Comparison of ENCODE assay signal across 31 cellular contexts in genomic region chr6:36269834-36270705, GRCh38. TPM values are rescaled to one million over a fixed set of nuclear protein-coding genes. Genes with fewer than 3 reads are reported as not detected.
DNase-seq lines count a peak whose midpoint lies in the region; ATAC-seq, FAIRE-seq and TF ChIP-seq lines count a peak whose summit lies in the region.
"Had no signal": no experiment of that assay in that cellular context is flagged by ENCODE, and none has a peak within 500 bp of the region (broad histone marks: within the 10 kb centered on the region; RNA-seq: fewer than 3 reads in every experiment).

Gene PNPLA1, plus strand, starts transcription at chr6:36270060. Its CDS starts 400 bp downstream, at chr6:36270460.

- TF ChIP-seq CTCF in HepG2 (CRISPR knock-in tag; IDR thresholded peaks at IDR 0.05), result no peak
- no peak for TF ChIP-seq CTCF in right lobe of liver (IDR thresholded peaks at IDR 0.05)
- TF ChIP-seq CTCF in K562 (IDR thresholded peaks at IDR 0.05 in 2 of 3, conservative IDR thresholded peaks at IDR 0.05 in 1 of 3; ENCODE audit: insufficient read depth in 2 of 3, low read depth in 1 of 3, low read length in 3 of 3), result no peak

- H2AFZ ChIP-seq in HepG2 (ENCODE audit: low read length) (no peak within 1 kb of the TSS), K562 (ENCODE audit: low read depth, low read length) (no peak within 1 kb of the TSS)
- H2AFZ ChIP-seq: GM23248 had no signal

- CTCF ChIA-PET in HepG2 (lab: Yijun Ruan, JAX; ENCODE audit: low intra/inter-chr PET ratio, low total read pairs) (no interaction called here), K562 (lab: Yijun Ruan, JAX; ENCODE audit: low intra/inter-chr PET ratio) (no interaction called here)

- H3K4me3 ChIP-seq in HepG2 (replicated peaks in 1 of 3; ENCODE audit: insufficient read depth in 1 of 3, low read depth in 2 of 3, low read length in 3 of 3) (no peak within 1 kb of the TSS), right lobe of liver (no peak within 1 kb of the TSS), K562 (no peak within 1 kb of the TSS)
- H3K4me3 ChIP-seq: GM12878, GM23248, lung, vagina had no signal

- H4K20me1 ChIP-seq in HepG2 (ENCODE audit: insufficient read depth, low read length), result no peaks in the 10 kb centered on the region
- 0 out of 2 replicates have a peak, but pooled peaks cover 5% of the 10 kb centered on the region for H4K20me1 ChIP-seq in K562 (replicated peaks; ENCODE audit: control insufficient read depth, insufficient read depth, low read length)

- no peaks in the 10 kb centered on the region for H3K4me1 ChIP-seq in HepG2 (ENCODE audit: insufficient read depth, low read length)
- no peaks in the 10 kb centered on the region for H3K4me1 ChIP-seq in right lobe of liver
- peaks cover 6 to 22% of the 10 kb centered on the region in 2 experiments; a peak in 4 of 5 replicates for H3K4me1 ChIP-seq in K562 (replicated peaks in 1 of 2; ENCODE audit: control insufficient read depth in 2 of 2, insufficient read depth in 2 of 2, low read length in 2 of 2)

- H3K36me3 Mint-ChIP-seq in activated naive CD8-positive, alpha-beta T cell treated with anti-CD3 and anti-CD28 coated beads for 36 hours, result peaks cover 1% of the 10 kb centered on the region

- ATAC-seq in HepG2 (peak; percentile 51), right lobe of liver (no peak), K562 (peak; percentile 43; the same call in 2 of the 3 replicates), GM19467 (IDR thresholded peaks at IDR 0.05; ENCODE audit: unreplicated experiment) (no peak)
- ATAC-seq: activated CD4-positive, CD25-positive, alpha-beta regulatory T cell treated with anti-CD3 and anti-CD28 coated beads, Interleukin-2, amount 50 U/mL, for 24 hours; activated CD8-positive, alpha-beta T cell treated with anti-CD3 and anti-CD28 coated beads for 36 hours; GM12878 had no signal

- in situ Hi-C loops in HepG2 (cut with HindIII; ENCODE audit: extremely low pct_ligation_motif_present, low pct_unique_long_range_greater_than_20kb) (no loop called here), K562 (cut with MboI) (no loop called here)

- no peak within 1 kb of the TSS for H3K4me2 ChIP-seq in HepG2 (ENCODE audit: low read depth, low read length)
- H3K4me2 ChIP-seq in K562 (ENCODE audit: insufficient read depth, low read length), result no peak within 1 kb of the TSS

- H3K9me1 ChIP-seq in K562 (ENCODE audit: control insufficient read depth, insufficient read depth, low read length), result no peaks in the 10 kb centered on the region

- TF ChIP-seq EP300 in HepG2 (IDR thresholded peaks at IDR 0.05; ENCODE audit: low read depth in 2 of 2, low read length in 2 of 2), result no peak
- TF ChIP-seq EP300 in HepG2 (CRISPR knock-in tag; IDR thresholded peaks at IDR 0.05; ENCODE audit: borderline replicate concordance), result no peak
- TF ChIP-seq EP300 in K562 (IDR thresholded peaks at IDR 0.05; ENCODE audit: low read length), result no peak

- H3K27me3 ChIP-seq in HepG2 (ENCODE audit: control insufficient read depth in 1 of 2, insufficient read depth in 2 of 2, low read length in 2 of 2) (peaks cover 3 to 62% of the 10 kb centered on the region in 2 experiments; a peak in 4 of 5 replicates), right lobe of liver (no peaks in the 10 kb centered on the region), K562 (ENCODE audit: control insufficient read depth in 2 of 2, insufficient read depth in 2 of 2, low read length in 2 of 2) (peaks cover 52 to 71% of the 10 kb centered on the region in 2 experiments)
- H3K27me3 ChIP-seq: vagina had no signal

- BruUV-seq in HepG2 (replicated peaks; lab: Mats Ljungman, UMichigan) (no TSS peak), K562 (replicated peaks; lab: Mats Ljungman, UMichigan) (no TSS peak)

- H3K27ac Mint-ChIP-seq in activated naive CD8-positive, alpha-beta T cell treated with anti-CD3 and anti-CD28 coated beads for 36 hours, result no peak within 1 kb of the TSS
- H3K27ac Mint-ChIP-seq: activated CD8-positive, alpha-beta T cell treated with anti-CD3 and anti-CD28 coated beads for 36 hours; activated T-cell treated with anti-CD3 and anti-CD28 coated beads, Interleukin-2, amount 50 U/mL, for 24 hours had no signal

- peaks cover 4% of the 10 kb centered on the region for H3K27me3 Mint-ChIP-seq in activated naive CD8-positive, alpha-beta T cell treated with anti-CD3 and anti-CD28 coated beads for 36 hours

- intact Hi-C loops in HepG2 (cut with micrococcal nuclease; ENCODE audit: unreplicated experiment) (no loop called here), right lobe of liver (cut with DNase I) (no loop called here), K562 (cut with micrococcal nuclease) (no loop called here)

- POLR2A ChIA-PET in HepG2 (lab: Yijun Ruan, JAX) (no interaction called here), K562 (lab: Yijun Ruan, JAX) (interaction anchor here (0.6 to 0.9 kb wide), 4 partner anchors 14 to 217 kb away, joined by 3 to 4 read pairs (median 3); no protein-coding TSS in a partner anchor)

- DNase-seq in HepG2 (ENCODE audit: low spot score), result no peak
- no peak for DNase-seq in right lobe of liver
- no peak for DNase-seq in K562 (ENCODE audit: extremely low read depth in 1 of 4, low spot score in 3 of 4)
- peak; percentile 55 for DNase-seq in iPS-NIHi7 (ENCODE audit: extremely low spot score)
- no peak for DNase-seq in stimulated activated CD4-positive, alpha-beta T cell treated with anti-CD3 and anti-CD28 coated beads, Interleukin-12 subunit alpha, Interleukin-12 subunit beta, amount 100 ng/mL, for 4 hours
- DNase-seq in activated naive CD8-positive, alpha-beta T cell treated with anti-CD3 and anti-CD28 coated beads for 36 hours, result no peak
- DNase-seq in NCI-H2081 (lab: John Stamatoyannopoulos, UW), result no peak
- DNase-seq: activated CD8-positive, alpha-beta T cell treated with anti-CD3 and anti-CD28 coated beads for 36 hours; activated naive CD4-positive, alpha-beta T cell; activated T-cell treated with anti-CD3 and anti-CD28 coated beads, Interleukin-2, amount 50 U/mL, for 24 hours; anterior cingulate cortex; GM23248; head of caudate nucleus; KG1; NCI-H1092 treated with DMSO at 0.1 percent for 48 hours; NCI-H2029 treated with DMSO at 0.1 percent for 48 hours; NCI-H524; RPMI8226; T1000 had no signal

- H3K27ac ChIP-seq in HepG2 (ENCODE audit: extremely low read length, insufficient read depth, low read length) (no peak within 1 kb of the TSS), right lobe of liver (no peak within 1 kb of the TSS), K562 (ENCODE audit: extremely low read depth, low read depth, low read length) (no peak within 1 kb of the TSS)
- H3K27ac ChIP-seq: GM23248, vagina had no signal

- H3K9ac ChIP-seq in HepG2 (ENCODE audit: insufficient read depth, low read depth, low read length), result no peak within 1 kb of the TSS
- H3K9ac ChIP-seq in K562 (ENCODE audit: insufficient read depth in 1 of 2, low read depth in 2 of 2, low read length in 2 of 2), result peak within 1 kb of the TSS in 1 of 2 experiments; percentile 57; a peak in 2 of 4 replicates
- H3K9ac ChIP-seq: GM23248 had no signal

- 0 out of 2 replicates have a peak, but pooled peaks cover 4% of the 10 kb centered on the region for H3K9me3 ChIP-seq in HepG2 (ENCODE audit: low read length)
- H3K9me3 ChIP-seq in right lobe of liver, result no peaks in the 10 kb centered on the region
- no peaks in the 10 kb centered on the region for H3K9me3 ChIP-seq in K562 (replicated peaks; ENCODE audit: control insufficient read depth, insufficient read depth, low read depth, low read length)

- TF ChIP-seq RAD21 in HepG2 (CRISPR knock-in tag; IDR thresholded peaks at IDR 0.05) (no peak), K562 (CRISPR knock-in tag; conservative IDR thresholded peaks at IDR 0.05 in 1 of 2, IDR thresholded peaks at IDR 0.05 in 1 of 2) (no peak)

- no peak within 1 kb of the TSS for H3K4me3 Mint-ChIP-seq in activated naive CD8-positive, alpha-beta T cell treated with anti-CD3 and anti-CD28 coated beads for 36 hours
- H3K4me3 Mint-ChIP-seq: activated CD8-positive, alpha-beta T cell treated with anti-CD3 and anti-CD28 coated beads for 36 hours; activated T-cell treated with anti-CD3 and anti-CD28 coated beads, Interleukin-2, amount 50 U/mL, for 24 hours had no signal

- TF ChIP-seq POLR2A in HepG2 (IDR thresholded peaks at IDR 0.05; ENCODE audit: insufficient read depth in 1 of 2, low read depth in 2 of 2, low read length in 2 of 2) (no peak), right lobe of liver (IDR thresholded peaks at IDR 0.05) (no peak), K562 (conservative IDR thresholded peaks at IDR 0.05) (no peak)

- H3K79me2 ChIP-seq in HepG2 (ENCODE audit: insufficient read depth, low read length) (no peaks in the 10 kb centered on the region), K562 (ENCODE audit: control insufficient read depth, insufficient read depth, low read length) (no peaks in the 10 kb centered on the region)

- 46% methylated on average over 24 of the region's 32 CpGs for WGBS in HepG2 (ENCODE audit: low lambda C conversion rate)
- 83% methylated on average over 7 of the region's 32 CpGs for WGBS in right lobe of liver (ENCODE audit: insufficient coverage, low coverage, low lambda C conversion rate, missing lambda C conversion rate)
- WGBS in K562 (ENCODE audit: insufficient coverage, low coverage, missing lambda C conversion rate), result 12% methylated on average over 32 of the region's 32 CpGs

- H3K36me3 ChIP-seq in HepG2 (replicated peaks in 1 of 2; ENCODE audit: control insufficient read depth in 1 of 2, insufficient read depth in 2 of 2, low read length in 2 of 2) (no peaks in the 10 kb centered on the region), right lobe of liver (no peaks in the 10 kb centered on the region), K562 (ENCODE audit: control insufficient read depth, insufficient read depth, low read length) (no peaks in the 10 kb centered on the region)
- H3K36me3 ChIP-seq: vagina had no signal

- FAIRE-seq in HepG2 (lab: Jason Lieb, UNC) (no peak), K562 (lab: Jason Lieb, UNC) (no peak)
- FAIRE-seq: A204.1, G401.6, GM12878 had no signal

- no peaks in the 10 kb centered on the region for H3K9me3 Mint-ChIP-seq in activated naive CD8-positive, alpha-beta T cell treated with anti-CD3 and anti-CD28 coated beads for 36 hours

- no peaks in the 10 kb centered on the region for H3K4me1 Mint-ChIP-seq in activated naive CD8-positive, alpha-beta T cell treated with anti-CD3 and anti-CD28 coated beads for 36 hours

RNA-seq across cellular contexts. Expression of gene PNPLA1, which starts in this region (rescaled TPM):
- total RNA-seq in HepG2 (2016; rRNA removed; fragmentation: Illumina TruSeq; extraction: Trizol) (not detected in 2 replicates), right lobe of liver (not detected), K562 (2014; rRNA removed) (0.27 TPM in 1 of 2 replicates, not detected in the other), K562 (2014; rRNA removed; fragmentation: Illumina TruSeq; extraction: Trizol) (0.04 TPM in 1 of 2 replicates, not detected in the other), K562 (2015; rRNA removed; fragmentation: Illumina TruSeq; extraction: Trizol) (0.14 TPM in 1 of 2 replicates, not detected in the other), K562 (2021) (0.11 and 0.13 TPM in 2 replicates)
- total RNA-seq in HepG2 (2016; cell fraction: cytosol; rRNA removed; fragmentation: Illumina TruSeq; extraction: Trizol; ENCODE audit: low read depth), result not detected in 2 replicates
- total RNA-seq in HepG2 (2016; cell fraction: insoluble cytoplasmic fraction; rRNA removed; fragmentation: Illumina TruSeq; extraction: Trizol), result not detected in 2 replicates
- total RNA-seq in HepG2 (2016; cell fraction: membrane; rRNA removed; fragmentation: Illumina TruSeq; extraction: Trizol), result not detected in 2 replicates
- not detected in 2 replicates for total RNA-seq in HepG2 (2016; cell fraction: nucleus; rRNA removed; fragmentation: Illumina TruSeq; extraction: Trizol)
- polyA plus RNA-seq in HepG2 (2011; rRNA removed) (not detected in 2 replicates), K562 (2011; rRNA removed) (not detected in 2 replicates), K562 (2014; fragmentation: Illumina TruSeq; extraction: Trizol) (0.16 and 0.17 TPM in 2 replicates), K562 (2014; fragmentation: Nextera tagmentation; extraction: Ambion mirVana) (under 1 TPM in 1 of 2 experiments, not detected in 1; 0.08 TPM), K562 (2014; rRNA removed) (0.07 and 0.22 TPM in 2 replicates)
- polyA plus RNA-seq in HepG2 (2011; cell fraction: cytosol; rRNA removed), result 0.04 TPM in 1 of 2 replicates, not detected in the other
- polyA plus RNA-seq in HepG2 (2011; cell fraction: nucleus; rRNA removed), result not detected in 2 replicates
- polyA plus RNA-seq in HepG2 (2012), result 0.05 TPM in 1 of 2 replicates, not detected in the other
- not detected in 2 replicates for polyA plus RNA-seq in HepG2 (2016; cell fraction: cytosol; fragmentation: Illumina TruSeq; extraction: Trizol; ENCODE audit: low read depth)
- not detected in 2 replicates for polyA plus RNA-seq in HepG2 (2016; cell fraction: insoluble cytoplasmic fraction; fragmentation: Illumina TruSeq; extraction: Trizol; ENCODE audit: low read depth)
- not detected in 2 replicates for polyA plus RNA-seq in HepG2 (2016; cell fraction: membrane; fragmentation: Illumina TruSeq; extraction: Trizol; ENCODE audit: low read depth)
- not detected in 2 replicates for polyA plus RNA-seq in HepG2 (2016; cell fraction: nucleus; fragmentation: Illumina TruSeq; extraction: Trizol; ENCODE audit: insufficient read depth, low read depth)
- polyA minus RNA-seq in HepG2 (2011; rRNA and poly(A)+ RNA removed; ENCODE audit: low replicate concordance), result 2.7 TPM in 1 of 2 replicates, not detected in the other
- polyA minus RNA-seq in HepG2 (2011; cell fraction: cytosol; rRNA and poly(A)+ RNA removed), result not detected in 2 replicates
- not detected in 2 replicates for polyA minus RNA-seq in HepG2 (2011; cell fraction: nucleus; rRNA and poly(A)+ RNA removed)
- not detected in 2 replicates for total RNA-seq in K562 (2011; cell fraction: chromatin; rRNA removed; ENCODE audit: low replicate concordance)
- total RNA-seq in K562 (2011; cell fraction: nucleolus; rRNA removed), result 0.17 TPM in 1 of 2 replicates, not detected in the other
- total RNA-seq in K562 (2011; cell fraction: nucleoplasm; rRNA removed), result 0.29 TPM in 1 of 2 replicates, not detected in the other
- 0.06 and 0.07 TPM in 2 replicates for polyA plus RNA-seq in K562 (2011; cell fraction: cytosol; rRNA removed)
- not detected in 2 replicates for polyA plus RNA-seq in K562 (2011; cell fraction: nucleus; rRNA removed)
- polyA plus RNA-seq in K562 (2012), result 0.22 and 2.4 TPM in 2 replicates
- not detected in 2 replicates for polyA minus RNA-seq in K562 (2011; rRNA and poly(A)+ RNA removed)
- polyA minus RNA-seq in K562 (2011; cell fraction: cytosol; rRNA and poly(A)+ RNA removed), result not detected in 2 replicates
- not detected in 2 replicates for polyA minus RNA-seq in K562 (2011; cell fraction: nucleus; rRNA and poly(A)+ RNA removed)
- not detected for total RNA-seq in activated naive CD8-positive, alpha-beta T cell treated with anti-CD3 and anti-CD28 coated beads for 36 hours
- total RNA-seq: activated CD8-positive, alpha-beta T cell treated with anti-CD3 and anti-CD28 coated beads for 36 hours; cerebellum; GM12878; GM23248; myocyte; osteocyte; subcutaneous adipose tissue; vagina had no signal
- polyA plus RNA-seq: BJ, GM23248 had no signal

Comparison
In these comparisons a context has a peak if more than half of its experiments do, and no peak if none do; other contexts are left out.
1. ATAC-seq: peak in HepG2 (single experiment) and K562 (single experiment); none in right lobe of liver (0 of 4) and GM19467 (single experiment).
2. Of the 241 proteins assayed by ChIP-seq in both HepG2 and K562: peak only in HepG2: none; only in K562: CEBPB and TFAP4; in both: none; in neither: 238; mixed calls (peak in some experiments, not most) for 1.